8 cellular contexts compared by ENCODE assay signal in genomic region chr9:62837254-62837911, GRCh38.
DNase-seq lines count a peak whose midpoint lies in the region; ATAC-seq and TF ChIP-seq lines count a peak whose summit lies in the region.
"Not testable (repeated sequence)": the region's sequence is repeated elsewhere in the genome, so short reads cannot be mapped to it uniquely, and the experiment has no call there.

No MANE protein-coding gene starts in this region.

- peak overlapping the region; percentile 48 for H3K27ac Mint-ChIP-seq in activated T-helper 1 cell treated with anti-CD3 and anti-CD28 coated beads, Interleukin-12 subunit alpha, Interleukin-12 subunit beta, Interleukin-2, Interleukin-4 antibody, amounts not matched to agents 30 ng/mL and 10 ng/mL and 1 ng/mL, durations not matched to agents 14 hours and 24 hours and 36 hours

- peaks cover 0 to 10% (median 4%) of the 10 kb centered on the region in 10 experiments; a peak in 10 of 20 replicates for H3K4me1 ChIP-seq in BLaER1 treated with 17β-estradiol and CSF1 and Interleukin-3, amounts not matched to agents 10 nM and 100 nM
- not testable (repeated sequence) for H3K4me1 ChIP-seq in OCI-LY3 (ENCODE audit: low read length); mononuclear cell (ENCODE audit: insufficient read depth, low read length)
- peaks cover 9 to 16% (median 15%) of the 10 kb centered on the region in 4 donors for H3K4me1 ChIP-seq in esophagus muscularis mucosa

- H4K20me1 ChIP-seq in BLaER1 treated with 17β-estradiol and CSF1 and Interleukin-3, amounts not matched to agents 10 nM and 100 nM; OCI-LY3 (ENCODE audit: insufficient read depth, low read length): not testable (repeated sequence)

- not testable (repeated sequence) for H2AFZ ChIP-seq in OCI-LY3 (ENCODE audit: low read depth, low read length)

- H3K27me3 Mint-ChIP-seq in activated T-helper 1 cell treated with anti-CD3 and anti-CD28 coated beads, Interleukin-12 subunit alpha, Interleukin-12 subunit beta, Interleukin-2, Interleukin-4 antibody, amounts not matched to agents 30 ng/mL and 10 ng/mL and 1 ng/mL, durations not matched to agents 14 hours and 24 hours and 36 hours (ENCODE audit: insufficient read depth) = peaks cover 16% of the 10 kb centered on the region

- H3K4me1 Mint-ChIP-seq in activated T-helper 1 cell treated with anti-CD3 and anti-CD28 coated beads, Interleukin-12 subunit alpha, Interleukin-12 subunit beta, Interleukin-2, Interleukin-4 antibody, amounts not matched to agents 30 ng/mL and 10 ng/mL and 1 ng/mL, durations not matched to agents 14 hours and 24 hours and 36 hours (ENCODE audit: low read depth) = peaks cover 11% of the 10 kb centered on the region

- TF ChIP-seq EP300 in esophagus muscularis mucosa (IDR thresholded peaks at IDR 0.05) = not testable (repeated sequence)

- H3K4me3 Mint-ChIP-seq in activated T-helper 1 cell treated with anti-CD3 and anti-CD28 coated beads, Interleukin-12 subunit alpha, Interleukin-12 subunit beta, Interleukin-2, Interleukin-4 antibody, amounts not matched to agents 30 ng/mL and 10 ng/mL and 1 ng/mL, durations not matched to agents 14 hours and 24 hours and 36 hours = peak overlapping the region; percentile 51

- H3K4me2 ChIP-seq in BLaER1 treated with 17β-estradiol and CSF1 and Interleukin-3, amounts not matched to agents 10 nM and 100 nM = peak overlapping the region; percentile 72 to 93 (median 85); a peak in 21 of 22 replicates
- peak overlapping the region; percentile 71 for H3K4me2 ChIP-seq in OCI-LY3 (ENCODE audit: low read length)

- peak overlapping the region; percentile 49 to 72 (median 62) for H3K4me3 ChIP-seq in BLaER1 treated with 17β-estradiol and CSF1 and Interleukin-3, amounts not matched to agents 10 nM and 100 nM
- peak overlapping the region; percentile 73 for H3K4me3 ChIP-seq in OCI-LY3 (ENCODE audit: low read length)
- peak overlapping the region; percentile 49 to 58 (median 50) for H3K4me3 ChIP-seq in esophagus muscularis mucosa
- peak overlapping the region; percentile 22 for H3K4me3 ChIP-seq in mononuclear cell (ENCODE audit: low read length)

- not testable (repeated sequence) for H3K27me3 ChIP-seq in BLaER1 treated with 17β-estradiol and CSF1 and Interleukin-3, amounts not matched to agents 10 nM and 100 nM; OCI-LY3 (ENCODE audit: low read depth, low read length); mononuclear cell (ENCODE audit: insufficient read depth, low read length)
- H3K27me3 ChIP-seq in esophagus muscularis mucosa = peaks cover 0 to 29% (median 4%) of the 10 kb centered on the region in 4 donors

- not testable (repeated sequence) for TF ChIP-seq POLR2A in esophagus muscularis mucosa (IDR thresholded peaks at IDR 0.05; ENCODE audit: low read depth)

- TF ChIP-seq CTCF in OCI-LY3 (IDR thresholded peaks at IDR 0.05; ENCODE audit: low read depth, low read length); esophagus muscularis mucosa (IDR thresholded peaks at IDR 0.05): not testable (repeated sequence)

- not testable (repeated sequence) for H3K36me3 Mint-ChIP-seq in activated T-helper 1 cell treated with anti-CD3 and anti-CD28 coated beads, Interleukin-12 subunit alpha, Interleukin-12 subunit beta, Interleukin-2, Interleukin-4 antibody, amounts not matched to agents 30 ng/mL and 10 ng/mL and 1 ng/mL, durations not matched to agents 14 hours and 24 hours and 36 hours (ENCODE audit: low read depth)

- WGBS in esophagus muscularis mucosa = 9% methylated on average over 30 of the region's 50 CpGs

- not testable (repeated sequence) for H3K9me3 Mint-ChIP-seq in activated T-helper 1 cell treated with anti-CD3 and anti-CD28 coated beads, Interleukin-12 subunit alpha, Interleukin-12 subunit beta, Interleukin-2, Interleukin-4 antibody, amounts not matched to agents 30 ng/mL and 10 ng/mL and 1 ng/mL, durations not matched to agents 14 hours and 24 hours and 36 hours

- ATAC-seq in GM19372 (IDR thresholded peaks at IDR 0.05; ENCODE audit: low read depth, unreplicated experiment) (peak; percentile 10), HG02943 (IDR thresholded peaks at IDR 0.05; ENCODE audit: low read depth, unreplicated experiment) (peak; percentile 18)

- not testable (repeated sequence) for H3K36me3 ChIP-seq in BLaER1 treated with 17β-estradiol and CSF1 and Interleukin-3, amounts not matched to agents 10 nM and 100 nM; OCI-LY3 (replicated peaks; ENCODE audit: low read depth, low read length); esophagus muscularis mucosa

- H3K9ac ChIP-seq in BLaER1 treated with 17β-estradiol and CSF1 and Interleukin-3, amounts not matched to agents 10 nM and 100 nM = peak overlapping the region in 10 of 11 experiments; percentile 56 to 72 (median 67); a peak in 19 of 22 replicates
- peak overlapping the region; percentile 66 for H3K9ac ChIP-seq in OCI-LY3 (ENCODE audit: low read length)

- peak overlapping the region in 9 of 11 experiments; percentile 50 to 74 (median 66); a peak in 17 of 22 replicates for H3K27ac ChIP-seq in BLaER1 treated with 17β-estradiol and CSF1 and Interleukin-3, amounts not matched to agents 10 nM and 100 nM
- H3K27ac ChIP-seq in OCI-LY3 (ENCODE audit: low read length) (peak overlapping the region; percentile 78), esophagus muscularis mucosa (replicated peaks in 1 of 4) (peak overlapping the region in 1 of 4 donors; percentile 55)

- not testable (repeated sequence) for H3K79me2 ChIP-seq in OCI-LY3 (ENCODE audit: low read length)

- intact Hi-C loops in activated T-helper 1 cell treated with anti-CD3 and anti-CD28 coated beads, Interleukin-12 subunit alpha, Interleukin-12 subunit beta, Interleukin-2, Interleukin-4 antibody, amounts not matched to agents 30 ng/mL and 10 ng/mL and 1 ng/mL, durations not matched to agents 14 hours and 24 hours and 36 hours (cut with micrococcal nuclease); esophagus muscularis mucosa (cut with DNase I): not testable (repeated sequence)

- peaks cover 0 to 14% (median 6%) of the 10 kb centered on the region in 11 experiments; a peak in 14 of 22 replicates for H3K9me3 ChIP-seq in BLaER1 treated with 17β-estradiol and CSF1 and Interleukin-3, amounts not matched to agents 10 nM and 100 nM (replicated peaks in 1 of 11)
- H3K9me3 ChIP-seq in OCI-LY3 (ENCODE audit: insufficient read depth, low read length); esophagus muscularis mucosa; mononuclear cell (ENCODE audit: low read depth, low read length): not testable (repeated sequence)

- DNase-seq in activated T-helper 1 cell treated with anti-CD3 and anti-CD28 coated beads, Interleukin-12 subunit alpha, Interleukin-12 subunit beta, Interleukin-2, Interleukin-4 antibody, amounts not matched to agents 30 ng/mL and 10 ng/mL and 1 ng/mL, durations not matched to agents 14 hours and 24 hours and 36 hours (ENCODE audit: low spot score) = peak; percentile 44
- not testable (repeated sequence) for DNase-seq in esophagus muscularis mucosa (ENCODE audit: extremely low spot score)
- peak in 2 of 3 experiments; percentile 7 to 22 for DNase-seq in stimulated activated CD4-positive, alpha-beta T cell treated with anti-CD3 and anti-CD28 coated beads, TNF-alpha, amount 100 ng/mL, for 24 hours (ENCODE audit: low read depth in 3 of 3)

Comparison
In these comparisons a context has a peak if more than half of its experiments do, and no peak if none do; other contexts are left out.
1. H3K4me3 ChIP-seq: peak in every context shown above with its lines; median percentile 73 in OCI-LY3; 62 in BLaER1 treated with 17β-estradiol and CSF1 and Interleukin-3, amounts not matched to agents 10 nM and 100 nM; 50 in esophagus muscularis mucosa; 22 in mononuclear cell.